In genomic region chr1:212241445-212242287, GRCh38 we compare ENCODE assay signal across 12 cellular contexts. TPM values are rescaled to one million over a fixed set of nuclear protein-coding genes. Genes with fewer than 3 reads are reported as not detected.
DNase-seq lines count a peak whose midpoint lies in the region; ATAC-seq, FAIRE-seq and TF ChIP-seq lines count a peak whose summit lies in the region.
"Had no signal": no experiment of that assay in that cellular context is flagged by ENCODE, and none has a peak within 500 bp of the region (broad histone marks: within the 10 kb centered on the region; RNA-seq: fewer than 3 reads in every experiment).

No MANE protein-coding gene starts in this region.

- H3K79me2 ChIP-seq in GM23248 (ENCODE audit: insufficient read depth): no peaks in the 10 kb centered on the region

- peak overlapping the region; percentile 33; the same call in 1 of the 2 replicates for H2AFZ ChIP-seq in GM23248

- in situ Hi-C loops in GM23248 (cut with MboI): no loop called here

- no peak overlapping the region for H3K4me2 ChIP-seq in GM23248 (ENCODE audit: unreplicated experiment)

- H3F3A ChIP-seq in GM23248 (ENCODE audit: insufficient read depth): no peaks in the 10 kb centered on the region

- H3K9me2 ChIP-seq in GM23248 (ENCODE audit: insufficient read depth): no peaks in the 10 kb centered on the region

- H3K27ac ChIP-seq in GM23248 (no peak overlapping the region), kidney (ENCODE audit: low read depth in 2 of 2, low read length in 2 of 2) (peak overlapping the region; percentile 7 to 74), skeletal muscle tissue (ENCODE audit: low read depth, low read length) (peak overlapping the region; percentile 61)

- H4K20me1 ChIP-seq in GM23248 (ENCODE audit: insufficient read depth): no peaks in the 10 kb centered on the region

- H3K27me3 Mint-ChIP-seq in T-helper 17 cell: no peaks in the 10 kb centered on the region
- H3K27me3 Mint-ChIP-seq: B cell had no signal

- no peak overlapping the region for H3K4me3 ChIP-seq in GM23248
- H3K4me3 ChIP-seq in kidney (ENCODE audit: low read length in 2 of 2): no peak overlapping the region
- H3K4me3 ChIP-seq in skeletal muscle tissue (ENCODE audit: low read length in 3 of 3): peak overlapping the region in 1 of 3 donors; percentile 1

- H3K4me3 Mint-ChIP-seq in T-helper 17 cell: peak overlapping the region; percentile 16

- intact Hi-C loops in kidney (cut with DNase I): no loop called here

- no peak for FAIRE-seq in kidney (lab: Jason Lieb, UNC)

- H3K27me3 ChIP-seq in GM23248 (replicated peaks; ENCODE audit: insufficient read depth) (no peaks in the 10 kb centered on the region), skeletal muscle tissue (ENCODE audit: control insufficient read depth in 3 of 3, insufficient read depth in 3 of 3, low read length in 3 of 3) (no peaks in the 10 kb centered on the region)

- 91 to 92% methylated on average over 6 of the region's 6 CpGs for WGBS in GM23248 (ENCODE audit: low coverage in 1 of 2, low lambda C conversion rate in 2 of 2, missing lambda C conversion rate in 2 of 2), 2 experiments

- H3K36me3 ChIP-seq in GM23248 (ENCODE audit: low read depth): no peaks in the 10 kb centered on the region
- H3K36me3 ChIP-seq in kidney (ENCODE audit: control insufficient read depth in 1 of 2, insufficient read depth in 2 of 2, low read length in 2 of 2): no peaks in the 10 kb centered on the region
- H3K36me3 ChIP-seq in skeletal muscle tissue (ENCODE audit: control insufficient read depth in 3 of 3, insufficient read depth in 3 of 3, low read length in 3 of 3): no peaks in the 10 kb centered on the region

- H3K36me3 Mint-ChIP-seq in T-helper 17 cell (ENCODE audit: low read depth): peaks cover 2% of the 10 kb centered on the region

- DNase-seq in GM23248 (no peak), T-helper 17 cell (no peak), kidney (no peak), NCI-H345 treated with DMSO at 0.1 percent for 48 hours (lab: John Stamatoyannopoulos, UW; ENCODE audit: unreplicated experiment) (no peak), SW480 (ENCODE audit: low spot score) (no peak)
- DNase-seq: activated CD4-positive, CD25-positive, alpha-beta regulatory T cell; GOT3 had no signal

- H3K4me1 Mint-ChIP-seq in T-helper 17 cell: peaks cover 22% of the 10 kb centered on the region

- no peaks in the 10 kb centered on the region for H3K9me3 ChIP-seq in GM23248 (ENCODE audit: low read depth)
- H3K9me3 ChIP-seq in T-helper 17 cell (ENCODE audit: control insufficient read depth, low read length, poor library complexity, severe bottlenecking): no peaks in the 10 kb centered on the region
- no peaks in the 10 kb centered on the region for H3K9me3 ChIP-seq in kidney (ENCODE audit: control insufficient read depth in 1 of 2, low read length in 2 of 2)
- no peaks in the 10 kb centered on the region for H3K9me3 ChIP-seq in skeletal muscle tissue (ENCODE audit: control insufficient read depth in 3 of 3, low read length in 3 of 3)

- no peaks in the 10 kb centered on the region for H3K4me1 ChIP-seq in GM23248 (ENCODE audit: insufficient read depth)
- peaks cover 17 to 21% of the 10 kb centered on the region in 2 donors for H3K4me1 ChIP-seq in kidney (ENCODE audit: control insufficient read depth in 1 of 2, insufficient read depth in 1 of 2, low read depth in 1 of 2, low read length in 2 of 2)
- peaks cover 21 to 28% (median 23%) of the 10 kb centered on the region in 3 donors for H3K4me1 ChIP-seq in skeletal muscle tissue (ENCODE audit: control insufficient read depth in 3 of 3, insufficient read depth in 3 of 3, low read length in 3 of 3)

- TF ChIP-seq CTCF in kidney (IDR thresholded peaks at IDR 0.05; ENCODE audit: borderline replicate concordance, extremely low read depth, insufficient read depth): no peak

- H3K9ac ChIP-seq in GM23248 (no peak overlapping the region), kidney (ENCODE audit: low read length in 2 of 2) (no peak overlapping the region), skeletal muscle tissue (ENCODE audit: low read depth in 1 of 3, low read length in 3 of 3) (no peak overlapping the region)

- ATAC-seq in T-helper 17 cell (no peak), GM21529 (IDR thresholded peaks at IDR 0.05; ENCODE audit: unreplicated experiment) (no peak)

- H3K27ac Mint-ChIP-seq in T-helper 17 cell: peak overlapping the region; percentile 70
- H3K27ac Mint-ChIP-seq: activated naive CD8-positive, alpha-beta T cell; B cell; progenitor cell of endocrine pancreas had no signal

RNA-seq across cellular contexts. Expression of gene PPP2R5A, which starts 43.5 kb away (rescaled TPM):
- total RNA-seq in GM23248 (2014; rRNA removed; shearing (Covaris generic)): 31.7 and 37.9 TPM in 2 replicates
- polyA plus RNA-seq in GM23248 (2016; fragmentation: Nextera tagmentation; extraction: Ambion mirVana) (13.9 and 14.2 TPM in 2 replicates), kidney (ENCODE audit: insufficient read depth, low read depth, low replicate concordance) (36.6 TPM)
- total RNA-seq in T-helper 17 cell (10 to 100 TPM; 52.1 to 52.4 TPM), kidney (67.3 TPM), skeletal muscle tissue (29.2 TPM)
